ENCODE assay signal across 1 cellular context in the genomic region with DNA sequence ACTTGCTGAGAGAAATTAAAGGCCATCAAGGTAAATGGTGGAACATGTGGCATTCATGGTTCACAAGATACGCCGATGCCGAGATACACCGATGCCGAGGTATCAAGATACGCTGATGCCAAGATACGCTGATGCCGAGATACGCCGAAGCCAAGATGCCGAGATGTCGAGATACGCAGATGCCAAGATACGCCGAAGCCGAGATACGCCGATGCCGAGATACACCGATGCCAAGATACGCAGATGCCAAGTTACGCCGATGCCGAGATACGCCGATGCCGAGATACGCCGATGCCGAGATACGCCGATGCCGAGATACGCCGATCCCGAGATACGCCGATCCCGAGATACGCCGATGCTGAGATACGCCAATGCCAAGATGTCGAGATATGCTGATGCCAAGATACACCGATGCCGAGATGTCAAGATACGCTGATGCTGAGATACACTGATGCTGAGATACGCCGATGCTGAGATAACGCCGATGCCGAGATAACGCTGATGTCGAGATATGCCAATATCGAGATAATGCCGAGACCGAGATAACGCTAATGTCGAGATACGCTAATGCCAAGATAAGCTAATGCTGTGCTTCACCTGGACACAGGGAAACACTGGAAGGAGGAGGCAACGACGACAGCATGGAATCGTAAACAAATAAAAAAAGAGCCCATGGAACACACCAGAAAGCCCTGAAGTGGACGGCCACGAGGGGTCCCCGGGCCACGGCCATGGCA.
TF ChIP-seq lines count a peak whose summit lies in the region.

No MANE protein-coding gene starts in this region.

TF ChIP-seq in HepG2, 621 proteins besides CTCF, POLR2A, EP300 and RAD21 (continued from another document):
- TF ChIP-seq, protein P1, sequence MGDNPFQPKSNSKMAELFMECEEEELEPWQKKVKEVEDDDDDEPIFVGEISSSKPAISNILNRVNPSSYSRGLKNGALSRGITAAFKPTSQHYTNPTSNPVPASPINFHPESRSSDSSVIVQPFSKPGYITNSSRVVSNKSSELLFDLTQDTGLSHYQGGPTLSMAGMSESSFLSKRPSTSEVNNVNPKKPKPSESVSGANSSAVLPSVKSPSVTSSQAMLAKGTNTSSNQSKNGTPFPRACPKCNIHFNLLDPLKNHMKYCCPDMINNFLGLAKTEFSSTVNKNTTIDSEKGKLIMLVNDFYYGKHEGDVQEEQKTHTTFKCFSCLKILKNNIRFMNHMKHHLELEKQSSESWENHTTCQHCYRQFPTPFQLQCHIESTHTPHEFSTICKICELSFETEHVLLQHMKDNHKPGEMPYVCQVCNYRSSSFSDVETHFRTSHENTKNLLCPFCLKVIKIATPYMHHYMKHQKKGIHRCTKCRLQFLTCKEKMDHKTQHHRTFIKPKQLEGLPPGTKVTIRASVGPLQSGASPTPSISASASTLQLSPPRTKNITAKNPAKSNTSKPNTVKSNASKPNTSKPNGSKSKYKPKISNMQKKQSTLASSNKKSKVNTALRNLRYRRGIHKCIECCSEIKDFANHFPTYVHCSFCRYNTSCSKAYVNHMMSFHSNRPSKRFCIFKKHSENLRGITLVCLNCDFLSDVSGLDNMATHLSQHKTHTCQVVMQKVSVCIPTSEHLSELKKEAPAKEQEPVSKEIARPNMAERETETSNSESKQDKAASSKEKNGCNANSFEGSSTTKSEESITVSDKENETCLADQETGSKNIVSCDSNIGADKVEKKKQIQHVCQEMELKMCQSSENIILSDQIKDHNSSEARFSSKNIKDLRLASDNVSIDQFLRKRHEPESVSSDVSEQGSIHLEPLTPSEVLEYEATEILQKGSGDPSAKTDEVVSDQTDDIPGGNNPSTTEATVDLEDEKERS (CRISPR knock-in tag; IDR thresholded peaks at IDR 0.05), result peak; percentile 72
- TF ChIP-seq ATM (IDR thresholded peaks at IDR 0.05; ENCODE audit: borderline replicate concordance) (no peak), ZNF383 (CRISPR knock-in tag; IDR thresholded peaks at IDR 0.05; ENCODE audit: borderline replicate concordance) (no peak), MAFF (IDR thresholded peaks at IDR 0.05; ENCODE audit: low read depth, low read length) (peak; percentile 38; the same call in 1 of the 2 replicates), CAMTA2 (CRISPR knock-in tag; IDR thresholded peaks at IDR 0.05; ENCODE audit: borderline replicate concordance) (no peak), NFE2L2 (IDR thresholded peaks at IDR 0.05; ENCODE audit: low read length) (no peak), CEBPB (IDR thresholded peaks at IDR 0.05; ENCODE audit: borderline replicate concordance, low read depth, low read length) (no peak), ATRX (CRISPR knock-in tag; IDR thresholded peaks at IDR 0.05; ENCODE audit: borderline replicate concordance) (no peak), MIER3 (CRISPR knock-in tag; IDR thresholded peaks at IDR 0.05; ENCODE audit: borderline replicate concordance) (no peak), ZNF558 (CRISPR knock-in tag; IDR thresholded peaks at IDR 0.05; ENCODE audit: borderline replicate concordance) (no peak), SNAPC2 (CRISPR knock-in tag; IDR thresholded peaks at IDR 0.05) (no peak), ZNF670 (CRISPR knock-in tag; IDR thresholded peaks at IDR 0.05; ENCODE audit: borderline replicate concordance) (no peak), FOXJ3 (CRISPR knock-in tag; IDR thresholded peaks at IDR 0.05; ENCODE audit: borderline replicate concordance) (no peak), ADNP (CRISPR knock-in tag; IDR thresholded peaks at IDR 0.05) (no peak), HOXA5 (CRISPR knock-in tag; IDR thresholded peaks at IDR 0.05) (no peak), ELF1 (CRISPR knock-in tag; IDR thresholded peaks at IDR 0.05) (no peak), ZBTB38 (CRISPR knock-in tag; IDR thresholded peaks at IDR 0.05) (peak; percentile 77; the same call in 1 of the 2 replicates), NFATC3 (CRISPR knock-in tag; IDR thresholded peaks at IDR 0.05) (no peak), ZNF782 (CRISPR knock-in tag; IDR thresholded peaks at IDR 0.05; ENCODE audit: borderline replicate concordance) (no peak), RBAK (CRISPR knock-in tag; IDR thresholded peaks at IDR 0.05) (no peak), ATF7 (IDR thresholded peaks at IDR 0.05) (no peak), ATF7 (CRISPR knock-in tag; IDR thresholded peaks at IDR 0.05) (no peak)
- TF ChIP-seq, protein P2, sequence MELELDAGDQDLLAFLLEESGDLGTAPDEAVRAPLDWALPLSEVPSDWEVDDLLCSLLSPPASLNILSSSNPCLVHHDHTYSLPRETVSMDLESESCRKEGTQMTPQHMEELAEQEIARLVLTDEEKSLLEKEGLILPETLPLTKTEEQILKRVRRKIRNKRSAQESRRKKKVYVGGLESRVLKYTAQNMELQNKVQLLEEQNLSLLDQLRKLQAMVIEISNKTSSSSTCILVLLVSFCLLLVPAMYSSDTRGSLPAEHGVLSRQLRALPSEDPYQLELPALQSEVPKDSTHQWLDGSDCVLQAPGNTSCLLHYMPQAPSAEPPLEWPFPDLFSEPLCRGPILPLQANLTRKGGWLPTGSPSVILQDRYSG (CRISPR knock-in tag; IDR thresholded peaks at IDR 0.05), result no peak
- TF ChIP-seq, protein P3, sequence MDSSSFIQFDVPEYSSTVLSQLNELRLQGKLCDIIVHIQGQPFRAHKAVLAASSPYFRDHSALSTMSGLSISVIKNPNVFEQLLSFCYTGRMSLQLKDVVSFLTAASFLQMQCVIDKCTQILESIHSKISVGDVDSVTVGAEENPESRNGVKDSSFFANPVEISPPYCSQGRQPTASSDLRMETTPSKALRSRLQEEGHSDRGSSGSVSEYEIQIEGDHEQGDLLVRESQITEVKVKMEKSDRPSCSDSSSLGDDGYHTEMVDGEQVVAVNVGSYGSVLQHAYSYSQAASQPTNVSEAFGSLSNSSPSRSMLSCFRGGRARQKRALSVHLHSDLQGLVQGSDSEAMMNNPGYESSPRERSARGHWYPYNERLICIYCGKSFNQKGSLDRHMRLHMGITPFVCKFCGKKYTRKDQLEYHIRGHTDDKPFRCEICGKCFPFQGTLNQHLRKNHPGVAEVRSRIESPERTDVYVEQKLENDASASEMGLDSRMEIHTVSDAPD (CRISPR knock-in tag; IDR thresholded peaks at IDR 0.05), result peak; percentile 45; the same call in 1 of the 2 replicates
- TF ChIP-seq, protein P4, sequence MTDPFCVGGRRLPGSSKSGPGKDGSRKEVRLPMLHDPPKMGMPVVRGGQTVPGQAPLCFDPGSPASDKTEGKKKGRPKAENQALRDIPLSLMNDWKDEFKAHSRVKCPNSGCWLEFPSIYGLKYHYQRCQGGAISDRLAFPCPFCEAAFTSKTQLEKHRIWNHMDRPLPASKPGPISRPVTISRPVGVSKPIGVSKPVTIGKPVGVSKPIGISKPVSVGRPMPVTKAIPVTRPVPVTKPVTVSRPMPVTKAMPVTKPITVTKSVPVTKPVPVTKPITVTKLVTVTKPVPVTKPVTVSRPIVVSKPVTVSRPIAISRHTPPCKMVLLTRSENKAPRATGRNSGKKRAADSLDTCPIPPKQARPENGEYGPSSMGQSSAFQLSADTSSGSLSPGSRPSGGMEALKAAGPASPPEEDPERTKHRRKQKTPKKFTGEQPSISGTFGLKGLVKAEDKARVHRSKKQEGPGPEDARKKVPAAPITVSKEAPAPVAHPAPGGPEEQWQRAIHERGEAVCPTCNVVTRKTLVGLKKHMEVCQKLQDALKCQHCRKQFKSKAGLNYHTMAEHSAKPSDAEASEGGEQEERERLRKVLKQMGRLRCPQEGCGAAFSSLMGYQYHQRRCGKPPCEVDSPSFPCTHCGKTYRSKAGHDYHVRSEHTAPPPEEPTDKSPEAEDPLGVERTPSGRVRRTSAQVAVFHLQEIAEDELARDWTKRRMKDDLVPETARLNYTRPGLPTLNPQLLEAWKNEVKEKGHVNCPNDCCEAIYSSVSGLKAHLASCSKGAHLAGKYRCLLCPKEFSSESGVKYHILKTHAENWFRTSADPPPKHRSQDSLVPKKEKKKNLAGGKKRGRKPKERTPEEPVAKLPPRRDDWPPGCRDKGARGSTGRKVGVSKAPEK (CRISPR knock-in tag; IDR thresholded peaks at IDR 0.05; ENCODE audit: borderline replicate concordance), result no peak
